ENCODE assay signal across 1 cellular context in the genomic region with DNA sequence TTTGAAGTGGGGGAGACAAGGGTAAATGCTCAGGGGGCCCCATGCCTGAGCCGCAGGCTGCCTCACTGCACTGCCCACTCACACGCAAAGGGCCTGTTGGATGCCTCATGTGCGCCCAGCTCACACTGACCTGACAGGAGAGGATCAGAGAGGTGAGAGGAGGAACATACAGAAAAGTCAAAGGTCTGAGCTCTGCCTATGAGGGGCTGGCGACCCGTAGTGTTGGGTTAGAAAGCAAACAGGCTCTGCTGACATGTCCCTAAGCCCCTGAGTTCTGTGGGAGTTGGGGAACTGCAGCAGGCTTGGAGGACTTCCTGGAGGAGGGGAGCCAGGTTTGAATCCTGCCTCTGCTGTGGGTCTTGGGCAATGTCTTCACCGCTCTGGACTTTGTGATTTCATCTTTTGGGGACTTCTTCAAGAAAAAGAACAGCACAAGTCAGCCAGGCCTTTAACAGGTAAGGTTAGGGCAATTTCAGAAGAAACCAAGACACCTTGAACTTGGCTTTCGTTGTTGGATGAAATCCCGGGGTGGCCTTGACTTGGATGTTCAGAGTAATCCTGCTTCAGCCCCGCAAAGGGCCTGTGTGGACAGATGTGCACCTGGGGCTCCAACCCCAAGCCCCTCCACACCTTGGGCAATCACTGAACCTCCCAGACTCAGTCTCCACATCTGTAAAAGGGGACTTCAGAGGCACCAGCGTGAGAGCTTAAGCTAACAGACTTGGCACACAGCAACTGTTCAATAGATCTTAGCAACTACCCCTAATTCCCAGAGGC.
TF ChIP-seq lines count a peak whose summit lies in the region.

No MANE protein-coding gene starts in this region.

TF ChIP-seq in H1, 55 proteins besides CTCF, POLR2A, EP300 and RAD21 (continued from another document):
- TF ChIP-seq CTBP2 (IDR thresholded peaks at IDR 0.05; ENCODE audit: borderline replicate concordance, insufficient read depth, insufficient read length, low read length) (no peak), JUND (IDR thresholded peaks at IDR 0.05; ENCODE audit: low read length) (no peak), TCF12 (IDR thresholded peaks at IDR 0.05; ENCODE audit: low read depth, low read length) (no peak), BACH1 (IDR thresholded peaks at IDR 0.05; ENCODE audit: low read length) (no peak), RBBP5 (IDR thresholded peaks at IDR 0.05; ENCODE audit: borderline replicate concordance, low read depth, low read length) (no peak), SAP30 (IDR thresholded peaks at IDR 0.05; ENCODE audit: insufficient read depth, insufficient replicate concordance, low read length) (no peak), RNF2 (IDR thresholded peaks at IDR 0.05; ENCODE audit: borderline replicate concordance, low read depth, low read length, missing control alignments, poor library complexity, severe bottlenecking) (no peak)
